ENCODE assay signal across 16 cellular contexts in genomic region chr5:125219710-125220109, GRCh38.
DNase-seq lines count a peak whose midpoint lies in the region; ATAC-seq and TF ChIP-seq lines count a peak whose summit lies in the region.
"Had no signal": no experiment of that assay in that cellular context is flagged by ENCODE, and none has a peak within 500 bp of the region (broad histone marks: within the 10 kb centered on the region; RNA-seq: fewer than 3 reads in every experiment).

No MANE protein-coding gene starts in this region.

- no peaks in the 10 kb centered on the region for H3K79me2 ChIP-seq in mammary epithelial cell (ENCODE audit: insufficient read depth, low read length)

- no TSS peak for BruUV-seq in mammary epithelial cell (replicated peaks; lab: Mats Ljungman, UMichigan)

- CTCF ChIA-PET in mammary epithelial cell (lab: Charles Lee; ENCODE audit: low non-redundant PET), result no interaction called here

- intact Hi-C loops in activated T-helper 1 cell treated with anti-CD3 and anti-CD28 coated beads, Interleukin-12 subunit alpha, Interleukin-12 subunit beta, Interleukin-2, Interleukin-4 antibody, amounts not matched to agents 30 ng/mL and 10 ng/mL and 1 ng/mL, durations not matched to agents 14 hours and 24 hours and 36 hours (cut with micrococcal nuclease), result loop anchor here (10.0 kb wide), 1 partner anchor 315 kb away; no protein-coding TSS in a partner anchor
- intact Hi-C loops in mammary epithelial cell (cut with micrococcal nuclease), result no loop called here

- dilution Hi-C loops in mammary epithelial cell (cut with HindIII; ENCODE audit: low sequenced_read_pairs), result no loop called here

- H3K9me3 Mint-ChIP-seq in activated T-helper 1 cell treated with anti-CD3 and anti-CD28 coated beads, Interleukin-12 subunit alpha, Interleukin-12 subunit beta, Interleukin-2, Interleukin-4 antibody, amounts not matched to agents 30 ng/mL and 10 ng/mL and 1 ng/mL, durations not matched to agents 14 hours and 24 hours and 36 hours, result no peaks in the 10 kb centered on the region
- H3K9me3 Mint-ChIP-seq: HFFc6 had no signal

- H3K4me2 ChIP-seq in mammary epithelial cell (ENCODE audit: insufficient read depth, low read depth, low read length), result no peak overlapping the region

- H3K9ac ChIP-seq in mammary epithelial cell (ENCODE audit: insufficient read depth, low read length), result no peak overlapping the region

- TF ChIP-seq CTCF in GM12865 (IDR thresholded peaks at IDR 0.05; ENCODE audit: insufficient read depth, low read depth, low read length, missing control alignments) (no peak), mammary epithelial cell (conservative IDR thresholded peaks at IDR 0.05 in 1 of 2, IDR thresholded peaks at IDR 0.05 in 1 of 2; ENCODE audit: extremely low read depth in 1 of 2, insufficient read depth in 1 of 2, low read depth in 1 of 2, low read length in 2 of 2) (no peak)

- H3K36me3 ChIP-seq in mammary epithelial cell (ENCODE audit: insufficient read depth, low read length), result no peaks in the 10 kb centered on the region

- peak; percentile 35 for ATAC-seq in GM18520 (IDR thresholded peaks at IDR 0.05; ENCODE audit: unreplicated experiment)
- peak; percentile 40 for ATAC-seq in HG02610 (IDR thresholded peaks at IDR 0.05; ENCODE audit: unreplicated experiment)

- no peaks in the 10 kb centered on the region for H3K27me3 Mint-ChIP-seq in activated T-helper 1 cell treated with anti-CD3 and anti-CD28 coated beads, Interleukin-12 subunit alpha, Interleukin-12 subunit beta, Interleukin-2, Interleukin-4 antibody, amounts not matched to agents 30 ng/mL and 10 ng/mL and 1 ng/mL, durations not matched to agents 14 hours and 24 hours and 36 hours (ENCODE audit: insufficient read depth)
- H3K27me3 Mint-ChIP-seq: B cell; CD4-positive, alpha-beta T cell had no signal

- no peaks in the 10 kb centered on the region for H3K4me1 Mint-ChIP-seq in activated T-helper 1 cell treated with anti-CD3 and anti-CD28 coated beads, Interleukin-12 subunit alpha, Interleukin-12 subunit beta, Interleukin-2, Interleukin-4 antibody, amounts not matched to agents 30 ng/mL and 10 ng/mL and 1 ng/mL, durations not matched to agents 14 hours and 24 hours and 36 hours (ENCODE audit: low read depth)
- H3K4me1 Mint-ChIP-seq: B cell had no signal

- H3K9me3 ChIP-seq in mammary epithelial cell (replicated peaks; ENCODE audit: insufficient read depth, low read length), result no peaks in the 10 kb centered on the region

- H3K36me3 Mint-ChIP-seq in activated T-helper 1 cell treated with anti-CD3 and anti-CD28 coated beads, Interleukin-12 subunit alpha, Interleukin-12 subunit beta, Interleukin-2, Interleukin-4 antibody, amounts not matched to agents 30 ng/mL and 10 ng/mL and 1 ng/mL, durations not matched to agents 14 hours and 24 hours and 36 hours (ENCODE audit: low read depth), result no peaks in the 10 kb centered on the region

- DNase-seq in GM12865 (ENCODE audit: low read depth) (peak; percentile 13), mammary epithelial cell (no peak), T-helper 1 cell (no peak), DMS53 (lab: John Stamatoyannopoulos, UW) (no peak)
- no peak for DNase-seq in activated T-helper 1 cell treated with anti-CD3 and anti-CD28 coated beads, Interleukin-12 subunit alpha, Interleukin-12 subunit beta, Interleukin-2, Interleukin-4 antibody, amounts not matched to agents 30 ng/mL and 10 ng/mL and 1 ng/mL, durations not matched to agents 14 hours and 24 hours and 36 hours (ENCODE audit: low spot score)
- DNase-seq: C1 segment of cervical spinal cord; CD4-positive, alpha-beta T cell; DMS79 treated with DMSO at 0.1 percent for 48 hours; EL; HCEC 1CT; HFFc6; IMR-90; KBM-7 had no signal

- H3K27ac Mint-ChIP-seq in activated T-helper 1 cell treated with anti-CD3 and anti-CD28 coated beads, Interleukin-12 subunit alpha, Interleukin-12 subunit beta, Interleukin-2, Interleukin-4 antibody, amounts not matched to agents 30 ng/mL and 10 ng/mL and 1 ng/mL, durations not matched to agents 14 hours and 24 hours and 36 hours, result peak overlapping the region; percentile 8
- H3K27ac Mint-ChIP-seq: B cell; CD4-positive, alpha-beta T cell; HFFc6 had no signal

- H2AFZ ChIP-seq in mammary epithelial cell (ENCODE audit: low read depth, low read length), result no peak overlapping the region

- H3K27me3 ChIP-seq in mammary epithelial cell (ENCODE audit: insufficient read depth, low read length), result no peaks in the 10 kb centered on the region

- H3K4me3 ChIP-seq in GM12865 (ENCODE audit: low read depth, low read length), result no peak overlapping the region
- no peak overlapping the region for H3K4me3 ChIP-seq in mammary epithelial cell (replicated peaks in 1 of 3; ENCODE audit: insufficient read depth in 1 of 3, low read depth in 2 of 3, low read length in 3 of 3)

- in situ Hi-C loops in mammary epithelial cell (cut with MboI; ENCODE audit: low sequenced_read_pairs in 2 of 2), result no loop called here

- H3K4me1 ChIP-seq in mammary epithelial cell (ENCODE audit: insufficient read depth, low read length), result peaks cover 3% of the 10 kb centered on the region

- H4K20me1 ChIP-seq in mammary epithelial cell (ENCODE audit: insufficient read depth, low read length), result no peaks in the 10 kb centered on the region

- H3K4me3 Mint-ChIP-seq in activated T-helper 1 cell treated with anti-CD3 and anti-CD28 coated beads, Interleukin-12 subunit alpha, Interleukin-12 subunit beta, Interleukin-2, Interleukin-4 antibody, amounts not matched to agents 30 ng/mL and 10 ng/mL and 1 ng/mL, durations not matched to agents 14 hours and 24 hours and 36 hours, result no peak overlapping the region
- H3K4me3 Mint-ChIP-seq: B cell; CD4-positive, alpha-beta T cell; HFFc6 had no signal

- H3K27ac ChIP-seq in mammary epithelial cell (ENCODE audit: insufficient read depth, low read depth, low read length), result no peak overlapping the region
